Comparison of ENCODE assay signal across 14 cellular contexts in the genomic region with DNA sequence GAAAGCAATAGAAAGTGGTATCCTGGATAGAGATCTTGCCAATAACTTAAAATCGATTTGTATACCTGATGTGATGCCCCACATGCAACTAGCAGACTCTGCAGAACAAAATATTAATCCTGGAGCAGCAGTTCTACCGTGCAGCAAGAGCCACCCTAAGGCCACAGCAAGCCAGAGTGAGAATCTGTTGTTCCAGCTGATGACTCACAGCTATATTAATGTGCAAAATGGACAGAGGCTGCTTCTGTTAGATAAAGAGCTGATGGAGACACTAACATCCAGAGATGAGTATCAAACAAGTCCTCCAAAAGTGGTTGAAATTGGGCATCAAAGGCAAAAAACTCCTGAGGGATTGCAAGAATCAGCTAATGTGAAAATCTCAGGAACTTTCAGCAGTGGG.
A peak's percentile ranks its signal among the peaks of the same experiment; 100 is the strongest.
DNase-seq lines count a peak whose midpoint lies in the region; ATAC-seq and TF ChIP-seq lines count a peak whose summit lies in the region.
"Had no signal": no experiment of that assay in that cellular context is flagged by ENCODE, and none has a peak within 500 bp of the region (broad histone marks: within the 10 kb centered on the region; RNA-seq: fewer than 3 reads in every experiment).

No MANE protein-coding gene starts in this region.

- H3K9me3 Mint-ChIP-seq in T-cell: no peaks in the 10 kb centered on the region
- H3K9me3 Mint-ChIP-seq in naive thymus-derived CD4-positive, alpha-beta T cell: no peaks in the 10 kb centered on the region
- H3K9me3 Mint-ChIP-seq: stimulated activated naive CD8-positive, alpha-beta T cell treated with anti-CD3 and anti-CD28 coated beads, Interleukin-15, Interleukin-2, amounts not matched to agents 100 ng/mL and 50 ng/mL, for 24 hours had no signal

- H3K4me1 ChIP-seq in naive thymus-derived CD4-positive, alpha-beta T cell (ENCODE audit: control insufficient read depth in 2 of 2, insufficient read depth in 2 of 2, low read length in 2 of 2): peaks cover 0 to 16% of the 10 kb centered on the region in 2 donors
- H3K4me1 ChIP-seq in lower lobe of right lung (peaks cover 5% of the 10 kb centered on the region), suprapubic skin (no peaks in the 10 kb centered on the region), esophagus muscularis mucosa (peaks cover 0 to 49% (median 40%) of the 10 kb centered on the region in 4 donors)

- CTCF ChIA-PET in T-cell (lab: Charles Lee): no interaction called here
- CTCF ChIA-PET in naive thymus-derived CD4-positive, alpha-beta T cell (lab: Charles Lee): no interaction called here

- peaks cover 73% of the 10 kb centered on the region for H3K36me3 Mint-ChIP-seq in T-cell
- H3K36me3 Mint-ChIP-seq in naive thymus-derived CD4-positive, alpha-beta T cell: peaks cover 0 to 57% (median 29%) of the 10 kb centered on the region in 5 donors

- TF ChIP-seq POLR2A in suprapubic skin (IDR thresholded peaks at IDR 0.05) (no peak), esophagus muscularis mucosa (IDR thresholded peaks at IDR 0.05; ENCODE audit: low read depth) (no peak)

- peak overlapping the region; percentile 7 to 68 for H3K27ac Mint-ChIP-seq in T-cell
- H3K27ac Mint-ChIP-seq in naive thymus-derived CD4-positive, alpha-beta T cell: peak overlapping the region in 5 of 9 donors; percentile 32 to 72 (median 38)

- TF ChIP-seq CTCF in lower lobe of right lung (IDR thresholded peaks at IDR 0.05) (no peak), suprapubic skin (IDR thresholded peaks at IDR 0.05) (no peak), esophagus muscularis mucosa (IDR thresholded peaks at IDR 0.05) (no peak)

- ATAC-seq in T-cell (replicated peaks in 1 of 4): no peak
- ATAC-seq in naive thymus-derived CD4-positive, alpha-beta T cell: no peak
- no peak for ATAC-seq in lower lobe of right lung
- ATAC-seq: left lung had no signal

- H3K9me3 ChIP-seq in naive thymus-derived CD4-positive, alpha-beta T cell (ENCODE audit: control insufficient read depth in 2 of 3, low read length in 3 of 3): no peaks in the 10 kb centered on the region
- no peaks in the 10 kb centered on the region for H3K9me3 ChIP-seq in lower lobe of right lung
- no peaks in the 10 kb centered on the region for H3K9me3 ChIP-seq in suprapubic skin
- no peaks in the 10 kb centered on the region for H3K9me3 ChIP-seq in esophagus muscularis mucosa
- H3K9me3 ChIP-seq: left lung had no signal

- TF ChIP-seq EP300 in suprapubic skin (IDR thresholded peaks at IDR 0.05) (no peak), esophagus muscularis mucosa (IDR thresholded peaks at IDR 0.05) (no peak)

- H3K27me3 ChIP-seq in naive thymus-derived CD4-positive, alpha-beta T cell (ENCODE audit: control insufficient read depth in 2 of 2, insufficient read depth in 2 of 2, low read length in 2 of 2): no peaks in the 10 kb centered on the region
- H3K27me3 ChIP-seq in lower lobe of right lung (ENCODE audit: low read depth) (no peaks in the 10 kb centered on the region), suprapubic skin (no peaks in the 10 kb centered on the region), esophagus muscularis mucosa (no peaks in the 10 kb centered on the region)
- H3K27me3 ChIP-seq: left lung had no signal

- DNase-seq in EH (ENCODE audit: low read depth) (peak; percentile 40), T-cell (no peak), lower lobe of right lung (no peak), NCI-H1092 treated with DMSO at 0.1 percent for 48 hours (lab: John Stamatoyannopoulos, UW) (no peak), suprapubic skin (ENCODE audit: low spot score in 2 of 2) (no peak), esophagus muscularis mucosa (ENCODE audit: extremely low spot score) (no peak)
- DNase-seq in naive thymus-derived CD4-positive, alpha-beta T cell: no peak
- DNase-seq: effector CD8-positive, alpha-beta T cell; Karpas-422; left lung; SHP77 had no signal

- peaks cover 9 to 89% (median 26%) of the 10 kb centered on the region in 3 experiments for H3K36me3 ChIP-seq in naive thymus-derived CD4-positive, alpha-beta T cell (ENCODE audit: control insufficient read depth in 2 of 3, insufficient read depth in 3 of 3, low read length in 3 of 3)
- H3K36me3 ChIP-seq in lower lobe of right lung (peaks cover 95% of the 10 kb centered on the region), suprapubic skin (peaks cover 81% of the 10 kb centered on the region), esophagus muscularis mucosa (peaks cover 23 to 93% (median 51%) of the 10 kb centered on the region in 4 donors)

- no peaks in the 10 kb centered on the region for H3K27me3 Mint-ChIP-seq in T-cell
- no peaks in the 10 kb centered on the region for H3K27me3 Mint-ChIP-seq in naive thymus-derived CD4-positive, alpha-beta T cell
- H3K27me3 Mint-ChIP-seq: stimulated activated naive CD8-positive, alpha-beta T cell treated with anti-CD3 and anti-CD28 coated beads, Interleukin-15, Interleukin-2, amounts not matched to agents 100 ng/mL and 50 ng/mL, for 24 hours had no signal

- H3K4me3 Mint-ChIP-seq in T-cell: no peak overlapping the region
- H3K4me3 Mint-ChIP-seq in naive thymus-derived CD4-positive, alpha-beta T cell: no peak overlapping the region
- H3K4me3 Mint-ChIP-seq: stimulated activated naive CD8-positive, alpha-beta T cell treated with anti-CD3 and anti-CD28 coated beads, Interleukin-15, Interleukin-2, amounts not matched to agents 100 ng/mL and 50 ng/mL, for 24 hours had no signal

- WGBS in suprapubic skin: 73% methylated on average over 2 of the region's 2 CpGs
- 77% methylated on average over 2 of the region's 2 CpGs for WGBS in esophagus muscularis mucosa

- H3K4me3 ChIP-seq in naive thymus-derived CD4-positive, alpha-beta T cell (ENCODE audit: low read length): no peak overlapping the region
- H3K4me3 ChIP-seq in lower lobe of right lung (no peak overlapping the region), suprapubic skin (no peak overlapping the region), esophagus muscularis mucosa (no peak overlapping the region)
- H3K4me3 ChIP-seq: left lung had no signal

- POLR2A ChIA-PET in T-cell (lab: Charles Lee): no interaction called here
- POLR2A ChIA-PET in naive thymus-derived CD4-positive, alpha-beta T cell (lab: Charles Lee): no interaction called here

- H3K27ac ChIP-seq in cingulate gyrus (ENCODE audit: low read depth, low read length): peak overlapping the region; percentile 13
- H3K27ac ChIP-seq in naive thymus-derived CD4-positive, alpha-beta T cell (ENCODE audit: low read depth, low read length): no peak overlapping the region
- no peak overlapping the region for H3K27ac ChIP-seq in lower lobe of right lung
- H3K27ac ChIP-seq in suprapubic skin: no peak overlapping the region
- peak overlapping the region in 1 of 4 donors; percentile 16 for H3K27ac ChIP-seq in esophagus muscularis mucosa (replicated peaks in 1 of 4)
- H3K27ac ChIP-seq: C4-2B had no signal

- H3K4me1 Mint-ChIP-seq in T-cell: peaks cover 17 to 48% (median 22%) of the 10 kb centered on the region in 3 donors
- peaks cover 6 to 45% (median 14%) of the 10 kb centered on the region in 7 donors for H3K4me1 Mint-ChIP-seq in naive thymus-derived CD4-positive, alpha-beta T cell

- intact Hi-C loops in naive thymus-derived CD4-positive, alpha-beta T cell (cut with micrococcal nuclease): loop anchor here in 1 of 2 donors (5.0 kb wide), 1 partner anchor 140 kb away; no protein-coding TSS in a partner anchor
- intact Hi-C loops in lower lobe of right lung (cut with DNase I) (no loop called here), esophagus muscularis mucosa (cut with DNase I) (loop anchor here (10.0 kb wide), 1 partner anchor 237 kb away; no protein-coding TSS in a partner anchor)
